10 cellular contexts compared by ENCODE assay signal in genomic region chr2:120736955-120737801, GRCh38. TPM values are rescaled to one million over a fixed set of nuclear protein-coding genes. Genes with fewer than 3 reads are reported as not detected.
DNase-seq lines count a peak whose midpoint lies in the region; ATAC-seq and TF ChIP-seq lines count a peak whose summit lies in the region.
"Had no signal": no experiment of that assay in that cellular context is flagged by ENCODE, and none has a peak within 500 bp of the region (broad histone marks: within the 10 kb centered on the region; RNA-seq: fewer than 3 reads in every experiment).

No MANE protein-coding gene starts in this region.

- no peak for TF ChIP-seq RAD21 in Ishikawa (IDR thresholded peaks at IDR 0.05; ENCODE audit: low read depth)

- H3K9ac ChIP-seq in BLaER1 treated with 17β-estradiol and CSF1 and Interleukin-3, amounts not matched to agents 10 nM and 100 nM: 0 out of 22 replicates have a peak overlapping the region, but pooled peaks of 1 of the 11 experiments have one; percentile 1

- TF ChIP-seq POLR2A in testis (IDR thresholded peaks at IDR 0.05): no peak

- peaks cover 91 to 100% (median 99%) of the 10 kb centered on the region in 11 experiments for H3K27me3 ChIP-seq in BLaER1 treated with 17β-estradiol and CSF1 and Interleukin-3, amounts not matched to agents 10 nM and 100 nM
- H3K27me3 ChIP-seq in brain microvascular endothelial cell (replicated peaks): no peaks in the 10 kb centered on the region
- no peaks in the 10 kb centered on the region for H3K27me3 ChIP-seq in testis

- peak; percentile 81 for DNase-seq in brain microvascular endothelial cell
- DNase-seq in left colon: peak in 1 of 2 donors; percentile 36
- DNase-seq in testis: peak; percentile 75
- no peak for DNase-seq in SIG-M5 treated with dmso at 0.1 percent for 504 hours (lab: John Stamatoyannopoulos, UW; ENCODE audit: unreplicated experiment)
- no peak for DNase-seq in HuH-7.5 (ENCODE audit: low spot score)

- in situ Hi-C loops in brain microvascular endothelial cell (cut with HindIII; ENCODE audit: low pct_ligation_motif_present, low sequenced_read_pairs): loop anchor here (10.0 kb wide), 1 partner anchor 48 kb away; no protein-coding TSS in a partner anchor

- H3K4me1 ChIP-seq in BLaER1 treated with 17β-estradiol and CSF1 and Interleukin-3, amounts not matched to agents 10 nM and 100 nM: peaks cover 11 to 25% (median 18%) of the 10 kb centered on the region in 10 experiments; a peak in 19 of 20 replicates
- peaks cover 38% of the 10 kb centered on the region for H3K4me1 ChIP-seq in testis

- WGBS in testis, 2 donors: 1% methylated on average over 32 to 55 of the region's 55 CpGs

- TF ChIP-seq EP300 in Ishikawa (IDR thresholded peaks at IDR 0.05; ENCODE audit: borderline replicate concordance): peak; percentile 23; the same call in 1 of the 2 replicates

- intact Hi-C loops in left colon (cut with DNase I, micrococcal nuclease): no loop called here
- intact Hi-C loops in testis (cut with DNase I; ENCODE audit: low total_unique reads): no loop called here

- no peaks in the 10 kb centered on the region for H3K9me3 ChIP-seq in BLaER1 treated with 17β-estradiol and CSF1 and Interleukin-3, amounts not matched to agents 10 nM and 100 nM (replicated peaks in 1 of 11)
- no peaks in the 10 kb centered on the region for H3K9me3 ChIP-seq in testis

- H3K4me3 ChIP-seq in BLaER1 treated with 17β-estradiol and CSF1 and Interleukin-3, amounts not matched to agents 10 nM and 100 nM: peak overlapping the region; percentile 54 to 72 (median 64); a peak in 18 of 20 replicates
- H3K4me3 ChIP-seq in brain microvascular endothelial cell (ENCODE audit: low read depth, low read length) (peak overlapping the region; percentile 82), testis (peak overlapping the region; percentile 66 to 78)

- peak overlapping the region; percentile 92 to 100 (median 99) for H3K4me2 ChIP-seq in BLaER1 treated with 17β-estradiol and CSF1 and Interleukin-3, amounts not matched to agents 10 nM and 100 nM

- peak; percentile 26 for ATAC-seq in left colon
- no peak for ATAC-seq in HG03354 (IDR thresholded peaks at IDR 0.05; ENCODE audit: poor library complexity, severe bottlenecking, unreplicated experiment)

- TF ChIP-seq CTCF in brain microvascular endothelial cell (IDR thresholded peaks at IDR 0.05; ENCODE audit: low read depth, low read length, missing control alignments): no peak
- no peak for TF ChIP-seq CTCF in testis (IDR thresholded peaks at IDR 0.05)

- peaks cover 0 to 50% (median 26%) of the 10 kb centered on the region in 11 experiments; a peak in 17 of 22 replicates for H4K20me1 ChIP-seq in BLaER1 treated with 17β-estradiol and CSF1 and Interleukin-3, amounts not matched to agents 10 nM and 100 nM

- no peaks in the 10 kb centered on the region for H3K36me3 ChIP-seq in BLaER1 treated with 17β-estradiol and CSF1 and Interleukin-3, amounts not matched to agents 10 nM and 100 nM
- H3K36me3 ChIP-seq in brain microvascular endothelial cell (replicated peaks) (no peaks in the 10 kb centered on the region), testis (ENCODE audit: low read depth, missing control alignments) (no peaks in the 10 kb centered on the region)

- no peak overlapping the region for H3K27ac ChIP-seq in BLaER1 treated with 17β-estradiol and CSF1 and Interleukin-3, amounts not matched to agents 10 nM and 100 nM
- peak overlapping the region; percentile 79 for H3K27ac ChIP-seq in brain microvascular endothelial cell
- H3K27ac ChIP-seq in testis: peak overlapping the region; percentile 90
- H3K27ac ChIP-seq: HL-60 had no signal

TF ChIP-seq in Ishikawa, 13 proteins besides CTCF, POLR2A, EP300 and RAD21:
- TF ChIP-seq EGR1 (IDR thresholded peaks at IDR 0.05): peak; percentile 50
- no peak for TF ChIP-seq FOXM1 (IDR thresholded peaks at IDR 0.05; ENCODE audit: borderline replicate concordance, low read depth)
- TF ChIP-seq CEBPB (IDR thresholded peaks at IDR 0.05): no peak
- TF ChIP-seq TEAD4 (IDR thresholded peaks at IDR 0.05): peak; percentile 64
- no peak for TF ChIP-seq MAX (IDR thresholded peaks at IDR 0.05)
- no peak for TF ChIP-seq REST (IDR thresholded peaks at IDR 0.05; ENCODE audit: low read depth)
TF ChIP-seq in Ishikawa: peak in this region for 2.

RNA-seq across cellular contexts. Expression of gene GLI2, which starts 1.5 kb away (rescaled TPM):
- total RNA-seq in left colon (1 to 10 TPM; 1.4 to 4.0 TPM), testis (10 to 100 TPM; 16.5 to 21.4 TPM)
- polyA plus RNA-seq in testis (ENCODE audit: insufficient read depth, low read depth, low replicate concordance): 5.1 TPM
- total RNA-seq: mononuclear cell had no signal

Comparison
In these comparisons a context has a peak if more than half of its experiments do, and no peak if none do; other contexts are left out.
1. H3K27ac ChIP-seq: peak in brain microvascular endothelial cell (single experiment) and testis (2 of 2); none in BLaER1 treated with 17β-estradiol and CSF1 and Interleukin-3, amounts not matched to agents 10 nM and 100 nM (0 of 11).
2. DNase-seq: peak in brain microvascular endothelial cell (single experiment) and testis (single experiment); none in SIG-M5 treated with dmso at 0.1 percent for 504 hours (single experiment) and HuH-7.5 (single experiment).
3. Peak in every context shown above with its lines, with median percentiles within 50 percentile points of each other: H3K4me3 ChIP-seq.